Comparison of ENCODE assay signal across 9 cellular contexts in genomic region chr9:125238127-125238914, GRCh38. TPM values are rescaled to one million over a fixed set of nuclear protein-coding genes. Genes with fewer than 3 reads are reported as not detected.
DNase-seq lines count a peak whose midpoint lies in the region; ATAC-seq and TF ChIP-seq lines count a peak whose summit lies in the region.
"Had no signal": no experiment of that assay in that cellular context is flagged by ENCODE, and none has a peak within 500 bp of the region (broad histone marks: within the 10 kb centered on the region; RNA-seq: fewer than 3 reads in every experiment).

No MANE protein-coding gene starts in this region.

- DNase-seq in heart left ventricle = no peak
- DNase-seq in left cardiac atrium = no peak
- DNase-seq in adipocyte (ENCODE audit: low read depth) = no peak
- no peak for DNase-seq in left lung
- DNase-seq in type B pancreatic cell (ENCODE audit: extremely low spot score, unreplicated experiment) = no peak
- no peak for DNase-seq in NCI-H2029 (lab: John Stamatoyannopoulos, UW)
- DNase-seq in NCI-H1417 treated with DMSO at 0.1 percent for 48 hours (lab: John Stamatoyannopoulos, UW) = no peak
- DNase-seq: DMS79 had no signal

- TF ChIP-seq CTCF in heart left ventricle (IDR thresholded peaks at IDR 0.05) (no peak), left lung (IDR thresholded peaks at IDR 0.05) (no peak), type B pancreatic cell (conservative IDR thresholded peaks at IDR 0.05) (no peak)

- H3K27ac ChIP-seq in heart left ventricle (peak overlapping the region in 2 of 12 donors; percentile 2 to 44), left lung (no peak overlapping the region)

- H3K4me1 ChIP-seq in heart left ventricle (peaks cover 9 to 64% (median 55%) of the 10 kb centered on the region in 12 donors), adipocyte (ENCODE audit: control insufficient read depth, insufficient read depth, low read length) (peaks cover 63% of the 10 kb centered on the region), left lung (peaks cover 43 to 72% of the 10 kb centered on the region in 2 donors)

- H3K27me3 Mint-ChIP-seq in type B pancreatic cell = peaks cover 6% of the 10 kb centered on the region

- H3K4me3 ChIP-seq in heart left ventricle (peak overlapping the region in 10 of 12 donors; percentile 8 to 99 (median 87)), adipocyte (ENCODE audit: low read length) (peak overlapping the region; percentile 99), left lung (peak overlapping the region; percentile 80 to 99)

- 57 to 76% (median 73%) methylated on average over 7 of the region's 7 CpGs for WGBS in heart left ventricle, 4 donors

- peaks cover 51% of the 10 kb centered on the region for H3K36me3 Mint-ChIP-seq in type B pancreatic cell

- peak overlapping the region; percentile 97 for H3K4me3 Mint-ChIP-seq in type B pancreatic cell

- TF ChIP-seq POLR2A in heart left ventricle (IDR thresholded peaks at IDR 0.05) = no peak

- peak overlapping the region; percentile 83 for H3K27ac Mint-ChIP-seq in type B pancreatic cell

- ATAC-seq in heart left ventricle (no peak), left cardiac atrium (no peak), left lung (no peak), GM21526 (IDR thresholded peaks at IDR 0.05; ENCODE audit: low FRiP score, unreplicated experiment) (no peak)

- intact Hi-C loops in heart left ventricle (cut with DNase I) = loop anchor here in 3 of 10 donors (5.0 kb wide), 1 partner anchor 36 kb away; the partner anchor contains the start of gene RABEPK (in 3 of the 3)
- intact Hi-C loops in left cardiac atrium (cut with DNase I) = loop anchor here in 1 of 2 donors (10.0 kb wide), 1 partner anchor 56 kb away; no protein-coding TSS in a partner anchor
- intact Hi-C loops in left lung (cut with DNase I) = no loop called here

- no peaks in the 10 kb centered on the region for H3K27me3 ChIP-seq in heart left ventricle
- no peaks in the 10 kb centered on the region for H3K27me3 ChIP-seq in adipocyte (replicated peaks; ENCODE audit: control insufficient read depth, insufficient read depth, low read length)
- no peaks in the 10 kb centered on the region for H3K27me3 ChIP-seq in left lung

- no peaks in the 10 kb centered on the region for H3K9me3 Mint-ChIP-seq in type B pancreatic cell

- H3K9me3 ChIP-seq in heart left ventricle (no peaks in the 10 kb centered on the region), adipocyte (ENCODE audit: control insufficient read depth, low read length) (no peaks in the 10 kb centered on the region), left lung (no peaks in the 10 kb centered on the region)

- H3K4me1 Mint-ChIP-seq in type B pancreatic cell (ENCODE audit: unreplicated experiment) = peaks cover 31% of the 10 kb centered on the region

- peak overlapping the region; percentile 18 for H3K9ac ChIP-seq in adipocyte (ENCODE audit: low read length)

- H3K36me3 ChIP-seq in heart left ventricle (peaks cover 0 to 68% (median 65%) of the 10 kb centered on the region in 9 donors), adipocyte (ENCODE audit: control insufficient read depth, insufficient read depth, low read length, severe bottlenecking) (peaks cover 55% of the 10 kb centered on the region), left lung (peaks cover 6 to 66% of the 10 kb centered on the region in 2 donors)

RNA-seq across cellular contexts. Expression of gene HSPA5, which starts 2.8 kb away (rescaled TPM):
- total RNA-seq in heart left ventricle (100 to 1,000 TPM; 110 to 383 (median 242) TPM), left cardiac atrium (100 to 1,000 TPM; 273 to 342 TPM), left lung (100 to 1,000 TPM; 340 to 479 TPM), type B pancreatic cell (ENCODE audit: low replicate concordance) (269 and 299 TPM in 2 replicates)
- polyA plus RNA-seq in heart left ventricle = 1,000 to 10,000 TPM in 1 of 2 donors, 10 to 100 TPM in 1; 89.2 to 1,101 TPM

RNA-seq across cellular contexts. Expression of gene GAPVD1, which starts 23.3 kb away (rescaled TPM):
- total RNA-seq in heart left ventricle = 10 to 100 TPM; 25.9 to 45.5 (median 32.7) TPM
- polyA plus RNA-seq in heart left ventricle = 10 to 100 TPM in 1 of 2 donors, 1 to 10 TPM in 1; 7.2 to 18.6 TPM
- total RNA-seq in left cardiac atrium = 10 to 100 TPM; 30.7 to 36.8 TPM
- total RNA-seq in left lung = 10 to 100 TPM; 55.1 to 63.5 TPM
- 44.4 and 52.4 TPM in 2 replicates for total RNA-seq in type B pancreatic cell (ENCODE audit: low replicate concordance)

RNA-seq across cellular contexts. Expression of gene RABEPK, which starts 38.0 kb away (rescaled TPM):
- 10 to 100 TPM in 5 of 9 donors, 1 to 10 TPM in 4; 7.4 to 12.2 (median 10.6) TPM for total RNA-seq in heart left ventricle
- polyA plus RNA-seq in heart left ventricle = 10 to 100 TPM in 1 of 2 donors, 1 to 10 TPM in 1; 8.5 to 31.1 TPM
- total RNA-seq in left cardiac atrium = 10 to 100 TPM in 1 of 2 donors, 1 to 10 TPM in 1; 8.3 to 10.0 TPM
- 10 to 100 TPM; 13.9 to 18.7 TPM for total RNA-seq in left lung
- total RNA-seq in type B pancreatic cell (ENCODE audit: low replicate concordance) = 14.9 and 19.0 TPM in 2 replicates

RNA-seq across cellular contexts. Expression of gene PPP6C, which starts 48.7 kb away (rescaled TPM):
- total RNA-seq in heart left ventricle (10 to 100 TPM; 26.6 to 40.7 (median 37.7) TPM), left cardiac atrium (10 to 100 TPM; 34.0 to 38.9 TPM), left lung (10 to 100 TPM; 43.9 to 47.2 TPM), type B pancreatic cell (ENCODE audit: low replicate concordance) (30.2 and 35.2 TPM in 2 replicates)
- polyA plus RNA-seq in heart left ventricle = 10 to 100 TPM; 12.0 to 25.2 TPM
